In genomic region chr12:9708853-9709252, GRCh38 we compare ENCODE assay signal across 20 cellular contexts. TPM values are rescaled to one million over a fixed set of nuclear protein-coding genes. Genes with fewer than 3 reads are reported as not detected.
A peak's percentile ranks its signal among the peaks of the same experiment; 100 is the strongest.
DNase-seq lines count a peak whose midpoint lies in the region; ATAC-seq, FAIRE-seq and TF ChIP-seq lines count a peak whose summit lies in the region.
"Had no signal": no experiment of that assay in that cellular context is flagged by ENCODE, and none has a peak within 500 bp of the region (broad histone marks: within the 10 kb centered on the region; RNA-seq: fewer than 3 reads in every experiment).

No MANE protein-coding gene starts in this region.

- DNase-seq in activated CD8-positive, alpha-beta memory T cell treated with anti-CD3 and anti-CD28 coated beads, Interleukin-2, amount 10 ng/mL, durations not matched to agents 7 days and 5 days: no peak
- no peak for DNase-seq in activated CD8-positive, alpha-beta memory T cell treated with anti-CD3 and anti-CD28 coated beads, Interleukin-2, amount 50 U/mL, for 4 hours
- DNase-seq in GM12892 (ENCODE audit: insufficient read length) (no peak), coronary artery (ENCODE audit: low spot score) (no peak), SKM-1 (lab: John Stamatoyannopoulos, UW; ENCODE audit: unreplicated experiment) (no peak), NCI-H345 (lab: John Stamatoyannopoulos, UW) (no peak)
- DNase-seq in naive thymus-derived CD4-positive, alpha-beta T cell: no peak
- DNase-seq: SIG-M5 had no signal

- peaks cover 0 to 3% (median 0%) of the 10 kb centered on the region in 3 experiments for H3K9me3 ChIP-seq in naive thymus-derived CD4-positive, alpha-beta T cell (ENCODE audit: control insufficient read depth in 2 of 3, low read length in 3 of 3)
- H3K9me3 ChIP-seq: Caco-2, lower lobe of right lung, mucosa of descending colon, uterus had no signal

- CTCF ChIA-PET in activated CD8-positive, alpha-beta memory T cell treated with anti-CD3 and anti-CD28 coated beads, Interleukin-2, amount 10 ng/mL, durations not matched to agents 7 days and 5 days (lab: Charles Lee): interaction anchor here (0.7 to 8.0 kb wide), 31 partner anchors 9 to 378 kb away, joined by 3 to 93 read pairs (median 5); partner anchors contain the start of gene CLEC2D
- CTCF ChIA-PET in naive thymus-derived CD4-positive, alpha-beta T cell (lab: Charles Lee): interaction anchor here (1.1 to 7.6 kb wide), 20 partner anchors 9 to 375 kb away, joined by 3 to 89 read pairs (median 5); partner anchors contain the start of gene CLEC2D

- H3K4me3 Mint-ChIP-seq in activated CD8-positive, alpha-beta memory T cell treated with anti-CD3 and anti-CD28 coated beads, Interleukin-2, amount 10 ng/mL, durations not matched to agents 7 days and 5 days: no peak overlapping the region
- no peak overlapping the region for H3K4me3 Mint-ChIP-seq in activated T-helper 17 cell treated with anti-CD3 and anti-CD28 coated beads, Interleukin-2, amount 50 U/mL, for 72 hours
- H3K4me3 Mint-ChIP-seq in naive thymus-derived CD4-positive, alpha-beta T cell: peak overlapping the region in 1 of 10 donors; percentile 33

- POLR2A ChIA-PET in naive thymus-derived CD4-positive, alpha-beta T cell (lab: Charles Lee): interaction anchor here (0.7 to 5.3 kb wide), 17 partner anchors 9 to 77 kb away, joined by 3 to 79 read pairs (median 10); partner anchors contain the start of gene CLEC2D

- peak overlapping the region; percentile 89 for H3K27ac Mint-ChIP-seq in activated CD8-positive, alpha-beta memory T cell treated with anti-CD3 and anti-CD28 coated beads, Interleukin-2, amount 10 ng/mL, durations not matched to agents 7 days and 5 days
- H3K27ac Mint-ChIP-seq in activated T-helper 17 cell treated with anti-CD3 and anti-CD28 coated beads, Interleukin-2, amount 50 U/mL, for 72 hours: peak overlapping the region; percentile 20
- peak overlapping the region; percentile 80 to 98 (median 95) for H3K27ac Mint-ChIP-seq in naive thymus-derived CD4-positive, alpha-beta T cell
- H3K27ac Mint-ChIP-seq: progenitor cell of endocrine pancreas had no signal

- H3K4me3 ChIP-seq in naive thymus-derived CD4-positive, alpha-beta T cell (ENCODE audit: low read length): no peak overlapping the region
- H3K4me3 ChIP-seq in coronary artery: no peak overlapping the region
- H3K4me3 ChIP-seq: cardiac muscle cell, lower lobe of right lung, mucosa of descending colon, uterus had no signal

- FAIRE-seq in GM12892 (lab: Jason Lieb, UNC): peak; percentile 17
- FAIRE-seq: A204.1 had no signal

- peaks cover 38% of the 10 kb centered on the region for H3K36me3 Mint-ChIP-seq in activated CD8-positive, alpha-beta memory T cell treated with anti-CD3 and anti-CD28 coated beads, Interleukin-2, amount 10 ng/mL, durations not matched to agents 7 days and 5 days
- H3K36me3 Mint-ChIP-seq in activated T-helper 17 cell treated with anti-CD3 and anti-CD28 coated beads, Interleukin-2, amount 50 U/mL, for 72 hours (ENCODE audit: low read depth): no peaks in the 10 kb centered on the region
- peaks cover 5 to 56% (median 13%) of the 10 kb centered on the region in 5 donors for H3K36me3 Mint-ChIP-seq in naive thymus-derived CD4-positive, alpha-beta T cell

- H3K36me3 ChIP-seq in naive thymus-derived CD4-positive, alpha-beta T cell (ENCODE audit: control insufficient read depth in 2 of 3, insufficient read depth in 3 of 3, low read length in 3 of 3): no peaks in the 10 kb centered on the region
- H3K36me3 ChIP-seq: cardiac muscle cell, lower lobe of right lung, uterus had no signal

- ATAC-seq in activated CD8-positive, alpha-beta memory T cell treated with anti-CD3 and anti-CD28 coated beads, Interleukin-2, amount 10 ng/mL, durations not matched to agents 7 days and 5 days: no peak
- ATAC-seq in activated T-helper 17 cell treated with anti-CD3 and anti-CD28 coated beads, Interleukin-2, amount 50 U/mL, for 72 hours (replicated peaks): no peak
- ATAC-seq in naive thymus-derived CD4-positive, alpha-beta T cell: no peak

- no peaks in the 10 kb centered on the region for H3K27me3 ChIP-seq in naive thymus-derived CD4-positive, alpha-beta T cell (ENCODE audit: control insufficient read depth in 2 of 2, insufficient read depth in 2 of 2, low read length in 2 of 2)
- H3K27me3 ChIP-seq: cardiac muscle cell, uterus had no signal

- intact Hi-C loops in naive thymus-derived CD4-positive, alpha-beta T cell (cut with micrococcal nuclease): loop anchor here (1.0 to 10.0 kb wide), 10 partner anchors 16 to 378 kb away; partner anchors contain the start of gene CLEC2D (in 1 of the 2)

- peak overlapping the region; percentile 66 for H3K27ac ChIP-seq in naive thymus-derived CD4-positive, alpha-beta T cell (ENCODE audit: low read depth, low read length)
- H3K27ac ChIP-seq in coronary artery: no peak overlapping the region
- H3K27ac ChIP-seq: cardiac muscle cell, lower lobe of right lung, uterus had no signal

- no peak for TF ChIP-seq POLR2A in GM12892 (IDR thresholded peaks at IDR 0.05; ENCODE audit: low read depth, low read length)

- H3K27me3 Mint-ChIP-seq in activated CD8-positive, alpha-beta memory T cell treated with anti-CD3 and anti-CD28 coated beads, Interleukin-2, amount 10 ng/mL, durations not matched to agents 7 days and 5 days: no peaks in the 10 kb centered on the region
- H3K27me3 Mint-ChIP-seq in activated T-helper 17 cell treated with anti-CD3 and anti-CD28 coated beads, Interleukin-2, amount 50 U/mL, for 72 hours: no peaks in the 10 kb centered on the region
- H3K27me3 Mint-ChIP-seq in naive thymus-derived CD4-positive, alpha-beta T cell: no peaks in the 10 kb centered on the region
- H3K27me3 Mint-ChIP-seq: progenitor cell of endocrine pancreas had no signal

- TF ChIP-seq CTCF in coronary artery (IDR thresholded peaks at IDR 0.05): no peak

- peaks cover 53% of the 10 kb centered on the region for H3K4me1 Mint-ChIP-seq in activated CD8-positive, alpha-beta memory T cell treated with anti-CD3 and anti-CD28 coated beads, Interleukin-2, amount 10 ng/mL, durations not matched to agents 7 days and 5 days
- H3K4me1 Mint-ChIP-seq in activated T-helper 17 cell treated with anti-CD3 and anti-CD28 coated beads, Interleukin-2, amount 50 U/mL, for 72 hours: peaks cover 27% of the 10 kb centered on the region
- H3K4me1 Mint-ChIP-seq in naive thymus-derived CD4-positive, alpha-beta T cell: peaks cover 34 to 81% (median 79%) of the 10 kb centered on the region in 7 donors

- peaks cover 11% of the 10 kb centered on the region for H3K9me3 Mint-ChIP-seq in activated CD8-positive, alpha-beta memory T cell treated with anti-CD3 and anti-CD28 coated beads, Interleukin-2, amount 10 ng/mL, durations not matched to agents 7 days and 5 days (ENCODE audit: low read depth)
- peaks cover 6% of the 10 kb centered on the region for H3K9me3 Mint-ChIP-seq in activated T-helper 17 cell treated with anti-CD3 and anti-CD28 coated beads, Interleukin-2, amount 50 U/mL, for 72 hours
- H3K9me3 Mint-ChIP-seq in naive thymus-derived CD4-positive, alpha-beta T cell: peaks cover 0 to 20% (median 7%) of the 10 kb centered on the region in 11 donors

- peaks cover 30 to 31% of the 10 kb centered on the region in 2 donors for H3K4me1 ChIP-seq in naive thymus-derived CD4-positive, alpha-beta T cell (ENCODE audit: control insufficient read depth in 2 of 2, insufficient read depth in 2 of 2, low read length in 2 of 2)
- H3K4me1 ChIP-seq: lower lobe of right lung, uterus had no signal

RNA-seq across cellular contexts. Expression of gene CLECL1, which starts 24.0 kb away (rescaled TPM):
- total RNA-seq in activated CD8-positive, alpha-beta memory T cell treated with anti-CD3 and anti-CD28 coated beads, Interleukin-2, amount 10 ng/mL, durations not matched to agents 7 days and 5 days: 1 to 10 TPM; 2.2 to 8.8 TPM
- 87.5 TPM for polyA plus RNA-seq in GM12892 (2012; ENCODE audit: missing spikeins)
- total RNA-seq in activated T-helper 17 cell treated with anti-CD3 and anti-CD28 coated beads, Interleukin-2, amount 50 U/mL, for 72 hours: 1 to 10 TPM; 6.1 to 7.7 TPM
- 1 to 10 TPM in 2 of 5 experiments, under 1 TPM in 1, not detected in 2; 0.43 to 6.1 (median 2.5) TPM for total RNA-seq in naive thymus-derived CD4-positive, alpha-beta T cell
- polyA plus RNA-seq in naive thymus-derived CD4-positive, alpha-beta T cell: under 1 TPM; 0.38 to 0.39 TPM
- total RNA-seq: Caco-2, cardiac muscle cell, dermis microvascular lymphatic vessel endothelial cell, H1, HT-29, progenitor cell of endocrine pancreas, temporal lobe had no signal
- polyA plus RNA-seq: cardiac muscle cell, H1 had no signal

RNA-seq across cellular contexts. Expression of gene CLEC2D, which starts 39.3 kb away (rescaled TPM):
- total RNA-seq in activated CD8-positive, alpha-beta memory T cell treated with anti-CD3 and anti-CD28 coated beads, Interleukin-2, amount 10 ng/mL, durations not matched to agents 7 days and 5 days: 100 to 1,000 TPM; 355 to 385 TPM
- polyA plus RNA-seq in GM12892 (2012; ENCODE audit: missing spikeins): 187 TPM
- total RNA-seq in activated T-helper 17 cell treated with anti-CD3 and anti-CD28 coated beads, Interleukin-2, amount 50 U/mL, for 72 hours: 100 to 1,000 TPM; 146 to 267 TPM
- total RNA-seq in naive thymus-derived CD4-positive, alpha-beta T cell: 100 to 1,000 TPM; 182 to 378 (median 327) TPM
- polyA plus RNA-seq in naive thymus-derived CD4-positive, alpha-beta T cell: 100 to 1,000 TPM; 319 to 323 TPM

RNA-seq across cellular contexts. Expression of gene CD69, which starts 51.8 kb away (rescaled TPM):
- 100 to 1,000 TPM in 1 of 2 experiments, 10 to 100 TPM in 1; 76.0 to 104 TPM for total RNA-seq in activated CD8-positive, alpha-beta memory T cell treated with anti-CD3 and anti-CD28 coated beads, Interleukin-2, amount 10 ng/mL, durations not matched to agents 7 days and 5 days
- polyA plus RNA-seq in GM12892 (2012; ENCODE audit: missing spikeins): 59.9 TPM
- 100 to 1,000 TPM in 1 of 2 donors, 10 to 100 TPM in 1; 51.8 to 150 TPM for total RNA-seq in activated T-helper 17 cell treated with anti-CD3 and anti-CD28 coated beads, Interleukin-2, amount 50 U/mL, for 72 hours
- total RNA-seq in naive thymus-derived CD4-positive, alpha-beta T cell: 100 to 1,000 TPM in 3 of 5 experiments, 10 to 100 TPM in 2; 25.8 to 588 (median 125) TPM
- polyA plus RNA-seq in naive thymus-derived CD4-positive, alpha-beta T cell: 100 to 1,000 TPM; 113 to 201 TPM
- total RNA-seq: Caco-2, cardiac muscle cell, H1, HT-29, progenitor cell of endocrine pancreas had no signal
- polyA plus RNA-seq: cardiac muscle cell, H1 had no signal

Comparison
In these comparisons a context has a peak if more than half of its experiments do, and no peak if none do; other contexts are left out.
1. H3K27ac Mint-ChIP-seq: peak in every context shown above with its lines; median percentile 95 in naive thymus-derived CD4-positive, alpha-beta T cell; 89 in activated CD8-positive, alpha-beta memory T cell treated with anti-CD3 and anti-CD28 coated beads, Interleukin-2, amount 10 ng/mL, durations not matched to agents 7 days and 5 days; 20 in activated T-helper 17 cell treated with anti-CD3 and anti-CD28 coated beads, Interleukin-2, amount 50 U/mL, for 72 hours.